ENCODE assay signal across 8 cellular contexts in the genomic region with DNA sequence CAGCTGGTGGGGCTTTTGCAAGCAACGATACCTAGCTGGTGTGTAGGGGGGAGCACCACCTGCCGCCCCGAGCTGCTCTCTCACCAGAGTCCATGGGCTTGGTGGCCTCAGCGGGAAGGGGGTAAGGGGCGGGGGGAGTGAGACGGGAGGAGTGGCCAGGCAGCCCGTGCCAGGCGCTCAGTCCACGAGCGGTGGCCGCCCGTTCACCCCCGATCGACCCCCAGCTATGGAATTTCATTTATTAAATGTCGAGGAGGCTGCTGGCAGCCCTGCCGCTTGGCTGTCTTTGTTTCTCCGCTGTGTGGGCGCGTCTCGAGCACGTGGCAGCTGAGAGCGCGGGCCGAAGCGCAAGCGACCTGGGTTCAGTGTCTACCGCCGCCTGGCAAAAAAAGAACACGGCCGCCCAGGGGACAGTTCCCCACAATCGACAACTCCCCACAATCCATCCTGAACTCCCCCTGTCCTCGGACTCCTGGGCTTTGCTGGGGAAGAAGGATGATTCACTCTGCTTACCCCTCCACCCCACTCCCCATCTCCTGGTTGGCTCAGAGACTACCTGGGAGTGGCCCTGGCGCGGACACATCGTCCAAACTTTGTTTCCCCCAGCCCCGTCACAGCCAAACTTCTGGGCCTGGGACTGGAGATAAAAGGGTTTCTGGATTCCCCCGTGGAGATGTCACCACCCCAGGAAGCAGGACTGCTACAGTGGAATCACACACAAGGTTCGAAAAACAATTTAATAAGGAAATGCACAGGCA. TPM values are rescaled to one million over a fixed set of nuclear protein-coding genes. Genes with fewer than 3 reads are reported as not detected.
A peak's percentile ranks its signal among the peaks of the same experiment; 100 is the strongest.
DNase-seq lines count a peak whose midpoint lies in the region; ATAC-seq and TF ChIP-seq lines count a peak whose summit lies in the region.

No MANE protein-coding gene starts in this region.

- no peaks in the 10 kb centered on the region for H3K27me3 ChIP-seq in BE2C
- no peaks in the 10 kb centered on the region for H3K27me3 ChIP-seq in HCT116 (ENCODE audit: insufficient read depth, low read length)
- no peaks in the 10 kb centered on the region for H3K27me3 ChIP-seq in kidney epithelial cell (ENCODE audit: control insufficient read depth, insufficient read depth, low read length)

- BruUV-seq in HCT116 (replicated peaks; lab: Mats Ljungman, UMichigan) (no TSS peak), MCF 10A (replicated peaks; lab: Mats Ljungman, UMichigan) (TSS peak; percentile 17)

- intact Hi-C loops in HCT116 (cut with micrococcal nuclease), result loop anchor here (1.0 to 10.0 kb wide), 2 partner anchors 221 to 446 kb away; no protein-coding TSS in a partner anchor
- intact Hi-C loops in MCF 10A (cut with micrococcal nuclease), result loop anchor here (1.0 to 2.0 kb wide), 4 partner anchors 11 to 340 kb away; a partner anchor contains a TSS

- TF ChIP-seq CTCF in BE2C (IDR thresholded peaks at IDR 0.05; ENCODE audit: low read depth, low read length) (no peak), HCT116 (IDR thresholded peaks at IDR 0.05 in 2 of 3, conservative IDR thresholded peaks at IDR 0.05 in 1 of 3; ENCODE audit: borderline replicate concordance in 1 of 3, insufficient read depth in 1 of 3, low read depth in 2 of 3, low read length in 2 of 3) (no peak), MCF 10A (IDR thresholded peaks at IDR 0.05; ENCODE audit: unreplicated experiment) (no peak), kidney epithelial cell (IDR thresholded peaks at IDR 0.05; ENCODE audit: insufficient read depth, low read length, poor library complexity, severe bottlenecking) (no peak)

- CTCF ChIA-PET in HCT116 (lab: Charles Lee) (interaction anchor here (0.6 to 3.4 kb wide), 23 partner anchors 7 to 1584 kb away, joined by 3 to 57 read pairs (median 4); a partner anchor contains a TSS), MCF 10A (lab: Yijun Ruan, JAX) (interaction anchor here (0.6 to 5.0 kb wide), 16 partner anchors 10 to 221 kb away, joined by 3 to 89 read pairs (median 4); a partner anchor contains a TSS)

- H3K36me3 ChIP-seq in BE2C, result no peaks in the 10 kb centered on the region
- no peaks in the 10 kb centered on the region for H3K36me3 ChIP-seq in HCT116 (ENCODE audit: control insufficient read depth in 1 of 2, insufficient read depth in 2 of 2, low read length in 2 of 2)
- H3K36me3 ChIP-seq in kidney epithelial cell (ENCODE audit: control insufficient read depth, insufficient read depth, low read length), result no peaks in the 10 kb centered on the region

- H3K9me3 Mint-ChIP-seq in MCF 10A (ENCODE audit: unreplicated experiment), result no peaks in the 10 kb centered on the region
- H3K9me3 Mint-ChIP-seq in stimulated activated effector memory CD8-positive, alpha-beta T cell treated with anti-CD3 and anti-CD28 coated beads, Interleukin-12 subunit alpha, Interleukin-12 subunit beta, amount 100 ng/mL, for 72 hours, result no peaks in the 10 kb centered on the region

- peak; percentile 21 for ATAC-seq in HCT116
- no peak for ATAC-seq in stimulated activated effector memory CD8-positive, alpha-beta T cell treated with anti-CD3 and anti-CD28 coated beads, Interleukin-12 subunit alpha, Interleukin-12 subunit beta, amount 100 ng/mL, for 72 hours

- TF ChIP-seq POLR2A in HCT116 (IDR thresholded peaks at IDR 0.05; ENCODE audit: borderline replicate concordance, extremely low read depth, insufficient read depth, insufficient read length), result peak; percentile 64

- no peaks in the 10 kb centered on the region for H3K9me3 ChIP-seq in BE2C
- no peaks in the 10 kb centered on the region for H3K9me3 ChIP-seq in HCT116 (ENCODE audit: control insufficient read depth in 1 of 2, insufficient read depth in 1 of 2, low read depth in 1 of 2, low read length in 2 of 2)

- RAD21 ChIA-PET in HCT116 (lab: Charles Lee; ENCODE audit: low non-redundant PET in 1 of 2, low total read pairs in 2 of 2, uncharacterized antibody in 2 of 2, unreplicated experiment in 2 of 2), result interaction anchor here in 1 of 2 experiments (1.1 kb wide), 1 partner anchor 9 kb away, joined by 3 read pairs; no protein-coding TSS in a partner anchor

- no peaks in the 10 kb centered on the region for H3K27me3 Mint-ChIP-seq in MCF 10A (ENCODE audit: insufficient read depth, unreplicated experiment)

- H3K9me2 ChIP-seq in HCT116 (ENCODE audit: insufficient read depth), result no peaks in the 10 kb centered on the region

- DNase-seq in BE2C (peak; percentile 62), HCT116 (ENCODE audit: low read depth, low spot score) (peak; percentile 48), RPMI7951 (ENCODE audit: low read depth) (peak; percentile 41), MCF 10A (ENCODE audit: unreplicated experiment) (peak; percentile 87), kidney epithelial cell (ENCODE audit: low read depth) (no peak), superior temporal gyrus (ENCODE audit: extremely low spot score) (no peak)
- peak in 1 of 2 donors; percentile 71 for DNase-seq in stimulated activated effector memory CD8-positive, alpha-beta T cell treated with anti-CD3 and anti-CD28 coated beads, Interleukin-12 subunit alpha, Interleukin-12 subunit beta, amount 100 ng/mL, for 72 hours (ENCODE audit: low spot score in 2 of 2)
- DNase-seq in activated CD4-positive, CD25-positive, alpha-beta regulatory T cell treated with anti-CD3 and anti-CD28 coated beads, Interleukin-2, amount 50 U/mL, for 72 hours, result no peak

- peak overlapping the region; percentile 94 for H3K27ac ChIP-seq in HCT116 (ENCODE audit: low read depth, low read length)

- peaks cover 23% of the 10 kb centered on the region for H3K4me1 Mint-ChIP-seq in MCF 10A (ENCODE audit: insufficient read depth, unreplicated experiment)
- H3K4me1 Mint-ChIP-seq in stimulated activated effector memory CD8-positive, alpha-beta T cell treated with anti-CD3 and anti-CD28 coated beads, Interleukin-12 subunit alpha, Interleukin-12 subunit beta, amount 100 ng/mL, for 72 hours, result peaks cover 71% of the 10 kb centered on the region

- H3K4me2 ChIP-seq in HCT116 (ENCODE audit: low read length), result peak overlapping the region; percentile 91

- H3K27ac Mint-ChIP-seq in MCF 10A (ENCODE audit: low read depth, unreplicated experiment), result peak overlapping the region; percentile 85
- H3K27ac Mint-ChIP-seq in stimulated activated effector memory CD8-positive, alpha-beta T cell treated with anti-CD3 and anti-CD28 coated beads, Interleukin-12 subunit alpha, Interleukin-12 subunit beta, amount 100 ng/mL, for 72 hours, result no peak overlapping the region

- POLR2A ChIA-PET in HCT116 (lab: Charles Lee), result interaction anchor here (0.7 to 1.0 kb wide), 2 partner anchors 24 to 221 kb away, joined by 3 read pairs; a partner anchor contains a TSS
- POLR2A ChIA-PET in MCF 10A (lab: Yijun Ruan, JAX), result interaction anchor here (0.6 to 4.8 kb wide), 17 partner anchors 9 to 449 kb away, joined by 3 to 81 read pairs (median 8); a partner anchor contains a TSS

- peaks cover 16% of the 10 kb centered on the region for H3K4me1 ChIP-seq in BE2C
- peaks cover 36 to 66% of the 10 kb centered on the region in 2 experiments for H3K4me1 ChIP-seq in HCT116 (ENCODE audit: control insufficient read depth in 1 of 2, insufficient read depth in 2 of 2, low read length in 2 of 2)

- peak overlapping the region; percentile 74 for H2AFZ ChIP-seq in HCT116 (ENCODE audit: low read depth, low read length, poor library complexity, severe bottlenecking)

- peaks cover 55% of the 10 kb centered on the region for H3K79me2 ChIP-seq in HCT116 (ENCODE audit: insufficient read depth, low read length)

- H4K20me1 ChIP-seq in HCT116 (ENCODE audit: insufficient read depth), result no peaks in the 10 kb centered on the region

- H3K4me3 ChIP-seq in BE2C (ENCODE audit: low read depth, low read length) (peak overlapping the region; percentile 62), HCT116 (replicated peaks in 1 of 2; ENCODE audit: low read depth in 1 of 2, low read length in 2 of 2) (peak overlapping the region; percentile 66), kidney epithelial cell (ENCODE audit: low read depth, low read length) (peak overlapping the region; percentile 28)

- H3K36me3 Mint-ChIP-seq in MCF 10A (ENCODE audit: insufficient read depth, unreplicated experiment), result peaks cover 12% of the 10 kb centered on the region
- no peaks in the 10 kb centered on the region for H3K36me3 Mint-ChIP-seq in stimulated activated effector memory CD8-positive, alpha-beta T cell treated with anti-CD3 and anti-CD28 coated beads, Interleukin-12 subunit alpha, Interleukin-12 subunit beta, amount 100 ng/mL, for 72 hours

- peak overlapping the region; percentile 84 for H3K9ac ChIP-seq in HCT116 (ENCODE audit: low read length)

- H3K4me3 Mint-ChIP-seq in MCF 10A (ENCODE audit: unreplicated experiment), result peak overlapping the region; percentile 82
- H3K4me3 Mint-ChIP-seq in stimulated activated effector memory CD8-positive, alpha-beta T cell treated with anti-CD3 and anti-CD28 coated beads, Interleukin-12 subunit alpha, Interleukin-12 subunit beta, amount 100 ng/mL, for 72 hours, result peak overlapping the region; percentile 80

- TF ChIP-seq RAD21 in HCT116 (IDR thresholded peaks at IDR 0.05; ENCODE audit: low read depth), result no peak

RNA-seq across cellular contexts. Expression of a gene that starts 1.7 kb away (rescaled TPM):
- 48.9 TPM for polyA plus RNA-seq in BE2C (2012; ENCODE audit: insufficient read depth, insufficient read length, low read depth)
- total RNA-seq in HCT116 (2021; ENCODE audit: unreplicated experiment) (76.5 TPM), MCF 10A (2022) (49.0 and 52.6 TPM in 2 replicates), kidney epithelial cell (63.8 and 89.8 TPM in 2 replicates)
- polyA plus RNA-seq in HCT116 (2012), result 55.6 and 64.3 TPM in 2 replicates
- 12.0 and 15.8 TPM in 2 replicates for total RNA-seq in RPMI7951 (2014; rRNA removed; shearing (Covaris generic))

RNA-seq across cellular contexts. Expression of a gene that starts 1.8 kb away (rescaled TPM):
- polyA plus RNA-seq in BE2C (2012; ENCODE audit: insufficient read depth, insufficient read length, low read depth), result 84.2 TPM
- total RNA-seq in HCT116 (2021; ENCODE audit: unreplicated experiment) (27.4 TPM), MCF 10A (2022) (14.4 and 17.9 TPM in 2 replicates), kidney epithelial cell (13.1 and 13.8 TPM in 2 replicates)
- 11.6 and 11.9 TPM in 2 replicates for polyA plus RNA-seq in HCT116 (2012)
- total RNA-seq in RPMI7951 (2014; rRNA removed; shearing (Covaris generic)), result 0.78 and 1.2 TPM in 2 replicates

RNA-seq across cellular contexts. Expression of a gene that starts 22.7 kb away (rescaled TPM):
- 11.0 TPM for polyA plus RNA-seq in BE2C (2012; ENCODE audit: insufficient read depth, insufficient read length, low read depth)
- 33.3 TPM for total RNA-seq in HCT116 (2021; ENCODE audit: unreplicated experiment)
- 41.7 and 44.9 TPM in 2 replicates for polyA plus RNA-seq in HCT116 (2012)
- total RNA-seq in RPMI7951 (2014; rRNA removed; shearing (Covaris generic)), result 29.3 and 42.1 TPM in 2 replicates
- total RNA-seq in MCF 10A (2022), result 29.6 and 34.5 TPM in 2 replicates
- total RNA-seq in kidney epithelial cell, result 68.4 and 70.4 TPM in 2 replicates

RNA-seq across cellular contexts. Expression of a gene that starts 24.3 kb away (rescaled TPM):
- polyA plus RNA-seq in BE2C (2012; ENCODE audit: insufficient read depth, insufficient read length, low read depth), result 0.12 TPM
- total RNA-seq in HCT116 (2021; ENCODE audit: unreplicated experiment) (8.2 TPM), MCF 10A (2022) (2.8 and 4.9 TPM in 2 replicates), kidney epithelial cell (6.4 and 8.3 TPM in 2 replicates)
- polyA plus RNA-seq in HCT116 (2012), result 4.9 and 5.1 TPM in 2 replicates
- 4.3 and 4.6 TPM in 2 replicates for total RNA-seq in RPMI7951 (2014; rRNA removed; shearing (Covaris generic))

RNA-seq across cellular contexts. Expression of a gene that starts 31.6 kb away (rescaled TPM):
- polyA plus RNA-seq in BE2C (2012; ENCODE audit: insufficient read depth, insufficient read length, low read depth), result 7.5 TPM
- 8.7 TPM for total RNA-seq in HCT116 (2021; ENCODE audit: unreplicated experiment)
- polyA plus RNA-seq in HCT116 (2012), result 9.3 and 11.9 TPM in 2 replicates
- 9.9 and 10.1 TPM in 2 replicates for total RNA-seq in RPMI7951 (2014; rRNA removed; shearing (Covaris generic))
- total RNA-seq in MCF 10A (2022), result 1.4 and 1.6 TPM in 2 replicates
- 2.2 and 2.7 TPM in 2 replicates for total RNA-seq in kidney epithelial cell

Comparison
In these comparisons a context has a peak if more than half of its experiments do, and no peak if none do; other contexts are left out.
1. DNase-seq: peak in BE2C (single experiment), HCT116 (single experiment), RPMI7951 (single experiment) and MCF 10A (single experiment); none in kidney epithelial cell (single experiment), superior temporal gyrus (single experiment) and activated CD4-positive, CD25-positive, alpha-beta regulatory T cell treated with anti-CD3 and anti-CD28 coated beads, Interleukin-2, amount 50 U/mL, for 72 hours (single experiment).
2. Peak in every context shown above with its lines, with median percentiles within 50 percentile points of each other: H3K4me3 ChIP-seq.